9 cellular contexts compared by ENCODE assay signal in genomic region chr5:173707392-173707791, GRCh38.
DNase-seq lines count a peak whose midpoint lies in the region; ATAC-seq, FAIRE-seq and TF ChIP-seq lines count a peak whose summit lies in the region.
"Had no signal": no experiment of that assay in that cellular context is flagged by ENCODE, and none has a peak within 500 bp of the region (broad histone marks: within the 10 kb centered on the region; RNA-seq: fewer than 3 reads in every experiment).

No MANE protein-coding gene starts in this region.

- no peak overlapping the region for H3K18ac ChIP-seq in mesenchymal stem cell (ENCODE audit: low read depth in 1 of 2, low read length in 2 of 2)

- 72% methylated on average over 4 of the region's 4 CpGs for WGBS in mesenchymal stem cell

- FAIRE-seq in GM12891 (lab: Jason Lieb, UNC) = peak; percentile 69

- no peak overlapping the region for H3K4me2 ChIP-seq in mesenchymal stem cell (ENCODE audit: low read length, poor library complexity, severe bottlenecking)

- H3K27ac ChIP-seq in VCaP (peak overlapping the region; percentile 85), mesenchymal stem cell (ENCODE audit: low read length, poor library complexity, severe bottlenecking) (no peak overlapping the region)

- no peak for TF ChIP-seq CTCF in VCaP (conservative IDR thresholded peaks at IDR 0.05)

- no peak overlapping the region for H2BK120ac ChIP-seq in mesenchymal stem cell (ENCODE audit: low read depth, low read length)

- H4K8ac ChIP-seq in mesenchymal stem cell (ENCODE audit: low read length) = no peak overlapping the region

- no peaks in the 10 kb centered on the region for H3K9me3 ChIP-seq in mesenchymal stem cell (ENCODE audit: control insufficient read depth, low read length)

- H3K4me3 ChIP-seq in mesenchymal stem cell (ENCODE audit: insufficient read depth in 1 of 2, low read depth in 1 of 2, low read length in 2 of 2) = no peak overlapping the region

- no peaks in the 10 kb centered on the region for H3K4me1 ChIP-seq in mesenchymal stem cell (ENCODE audit: control insufficient read depth, insufficient read depth, low read depth, low read length)

- H3K79me1 ChIP-seq in mesenchymal stem cell (replicated peaks; ENCODE audit: low read length, poor library complexity, severe bottlenecking) = no peaks in the 10 kb centered on the region

- H2AK5ac ChIP-seq in mesenchymal stem cell (ENCODE audit: low read length, severe bottlenecking) = no peak overlapping the region

- H2AFZ ChIP-seq in mesenchymal stem cell (ENCODE audit: low read depth, low read length) = no peak overlapping the region

- peaks cover 4 to 18% of the 10 kb centered on the region in 2 experiments for H3K27me3 ChIP-seq in mesenchymal stem cell (ENCODE audit: control insufficient read depth in 1 of 2, insufficient read depth in 1 of 2, low read length in 2 of 2)

- H4K91ac ChIP-seq in mesenchymal stem cell (ENCODE audit: low read length) = no peak overlapping the region

- DNase-seq in GM12891 (ENCODE audit: insufficient read length, low spot score) (no peak), mesenchymal stem cell (peak; percentile 56), SHP77 treated with DMSO at 0.1 percent for 48 hours (lab: John Stamatoyannopoulos, UW) (no peak), DMS79 (lab: John Stamatoyannopoulos, UW) (no peak)
- no peak for DNase-seq in activated T-cell treated with anti-CD3 and anti-CD28 coated beads, Interleukin-2, amount 50 U/mL, for 1 hour
- DNase-seq: stimulated activated naive CD4-positive, alpha-beta T cell had no signal

- no peak overlapping the region for H3K4ac ChIP-seq in mesenchymal stem cell (ENCODE audit: low read depth in 1 of 2, low read length in 2 of 2)

- no peak overlapping the region for H3K23ac ChIP-seq in mesenchymal stem cell (ENCODE audit: low read length in 2 of 2)

- H2BK15ac ChIP-seq in mesenchymal stem cell (ENCODE audit: low read depth, poor library complexity, severe bottlenecking) = no peak overlapping the region

- ATAC-seq in HG02759 (IDR thresholded peaks at IDR 0.05; ENCODE audit: unreplicated experiment) = peak; percentile 88
- no peak for ATAC-seq in GM21528 (IDR thresholded peaks at IDR 0.05; ENCODE audit: low FRiP score, unreplicated experiment)

- no peak for TF ChIP-seq POLR2A in GM12891 (IDR thresholded peaks at IDR 0.05; ENCODE audit: low read depth, low read length)

- H2BK5ac ChIP-seq in mesenchymal stem cell (ENCODE audit: low read depth, low read length, poor library complexity, severe bottlenecking) = no peak overlapping the region

- H2BK12ac ChIP-seq in mesenchymal stem cell (ENCODE audit: low read length in 2 of 2) = no peak overlapping the region

- no peak overlapping the region for H3K9ac ChIP-seq in mesenchymal stem cell (ENCODE audit: low read length)

- H3K14ac ChIP-seq in mesenchymal stem cell (ENCODE audit: low read length in 2 of 2) = no peak overlapping the region

- H3K36me3 ChIP-seq in mesenchymal stem cell (ENCODE audit: control insufficient read depth in 1 of 2, insufficient read depth in 2 of 2, low read depth in 1 of 2, low read length in 2 of 2) = no peaks in the 10 kb centered on the region

TF ChIP-seq in GM12891, 5 proteins besides CTCF, POLR2A, EP300 and RAD21:
- TF ChIP-seq TAF1 (IDR thresholded peaks at IDR 0.05; ENCODE audit: low read depth, low read length) = no peak
- no peak for TF ChIP-seq SPI1 (IDR thresholded peaks at IDR 0.05; ENCODE audit: low read depth, low read length)
- no peak for TF ChIP-seq PAX5 (IDR thresholded peaks at IDR 0.05; ENCODE audit: insufficient read depth, low read length, severe bottlenecking)
- TF ChIP-seq POLR2AphosphoS5 (IDR thresholded peaks at IDR 0.05; ENCODE audit: low read depth, low read length) = no peak
- no peak for TF ChIP-seq POU2F2 (IDR thresholded peaks at IDR 0.05; ENCODE audit: low read depth, low read length)
